Comparison of ENCODE assay signal across 24 cellular contexts in genomic region chr14:26414933-26415332, GRCh38.
A peak's percentile ranks its signal among the peaks of the same experiment; 100 is the strongest.
DNase-seq lines count a peak whose midpoint lies in the region; ATAC-seq and FAIRE-seq lines count a peak whose summit lies in the region.
"Had no signal": no experiment of that assay in that cellular context is flagged by ENCODE, and none has a peak within 500 bp of the region (broad histone marks: within the 10 kb centered on the region; RNA-seq: fewer than 3 reads in every experiment).

No MANE protein-coding gene starts in this region.

- ATAC-seq in GM19328 (IDR thresholded peaks at IDR 0.05; ENCODE audit: unreplicated experiment), result no peak
- ATAC-seq: Right ventricle myocardium inferior had no signal

- H3K9ac ChIP-seq in rectal smooth muscle tissue (ENCODE audit: low read length), result no peak overlapping the region

- H3K4me1 ChIP-seq in rectal smooth muscle tissue (ENCODE audit: control insufficient read depth, insufficient read depth, low read length), result peaks cover 17% of the 10 kb centered on the region
- H3K4me1 ChIP-seq: BE2C had no signal

- no peak for FAIRE-seq in frontal cortex (lab: Jason Lieb, UNC)
- FAIRE-seq: GM12892, GM19239 had no signal

- H3K27ac ChIP-seq in rectal smooth muscle tissue (ENCODE audit: low read depth, low read length), result peak overlapping the region; percentile 1
- H3K27ac ChIP-seq: 22Rv1, PC-9 had no signal

- peak; percentile 36 to 42 for DNase-seq in SHP77 (lab: John Stamatoyannopoulos, UW)
- DNase-seq in SHP77 treated with DMSO at 0.1 percent for 48 hours (lab: John Stamatoyannopoulos, UW), result no peak
- peak; percentile 53 for DNase-seq in kidney tubule cell (ENCODE audit: low spot score)
- DNase-seq in NCI-H146 treated with DMSO at 0.1 percent for 48 hours (lab: John Stamatoyannopoulos, UW; ENCODE audit: unreplicated experiment), result no peak
- no peak for DNase-seq in frontal cortex (ENCODE audit: low spot score in 2 of 2)
- DNase-seq in NCI-H187 treated with DMSO at 0.1 percent for 48 hours (lab: John Stamatoyannopoulos, UW), result no peak
- DNase-seq: ACHN; BE2C; Calu3; CD8-positive, alpha-beta memory T cell; DMS79 treated with DMSO at 0.1 percent for 48 hours; Karpas-422; NCI-H1092; NCI-H1436; NCI-H1930; NCI-H524 treated with DMSO at 0.1 percent for 48 hours; NCI-H774; PC-9 had no signal

- H3K4me3 ChIP-seq in rectal smooth muscle tissue (ENCODE audit: low read length), result no peak overlapping the region
- H3K4me3 ChIP-seq: PC-9 had no signal

- H3K27me3 ChIP-seq in rectal smooth muscle tissue (ENCODE audit: control insufficient read depth, insufficient read depth, low read length), result no peaks in the 10 kb centered on the region
- H3K27me3 ChIP-seq: BE2C had no signal

- H3K36me3 ChIP-seq in rectal smooth muscle tissue (ENCODE audit: control insufficient read depth, insufficient read depth, low read length), result no peaks in the 10 kb centered on the region
- H3K36me3 ChIP-seq: BE2C had no signal

Comparison
In these comparisons a context has a peak if more than half of its experiments do, and no peak if none do; other contexts are left out.
1. DNase-seq: peak in SHP77 (2 of 2) and kidney tubule cell (single experiment); none in SHP77 treated with DMSO at 0.1 percent for 48 hours (single experiment), NCI-H146 treated with DMSO at 0.1 percent for 48 hours (single experiment), frontal cortex (0 of 2) and NCI-H187 treated with DMSO at 0.1 percent for 48 hours (single experiment).